8 cellular contexts compared by ENCODE assay signal in the genomic region with DNA sequence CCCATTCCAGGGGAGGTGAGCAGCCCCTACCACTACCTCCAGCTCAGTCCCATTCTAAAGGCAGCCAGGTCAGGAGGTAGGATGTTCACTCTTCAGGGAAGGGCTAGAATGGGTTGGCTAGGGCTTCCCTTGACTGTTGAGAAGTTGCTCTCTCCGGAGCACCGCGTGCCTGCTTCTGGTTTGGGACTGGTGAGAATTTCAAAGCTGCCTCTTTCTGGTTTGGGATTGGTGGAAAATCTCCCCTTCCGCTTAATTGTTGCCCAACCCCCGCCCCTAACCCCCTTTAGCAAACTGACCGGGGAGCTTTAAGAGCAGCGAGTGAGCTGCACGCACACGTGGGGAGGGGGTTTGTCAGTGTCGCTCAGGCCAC. TPM values are rescaled to one million over a fixed set of nuclear protein-coding genes. Genes with fewer than 3 reads are reported as not detected.
DNase-seq lines count a peak whose midpoint lies in the region; ATAC-seq and TF ChIP-seq lines count a peak whose summit lies in the region.

No MANE protein-coding gene starts in this region.

- H3K4me3 ChIP-seq in WI38 (ENCODE audit: low read depth, low read length), result peak overlapping the region; percentile 61
- H3K4me3 ChIP-seq in iPS-18c (ENCODE audit: insufficient read depth, low read depth, low read length), result peak overlapping the region; percentile 71
- peak overlapping the region; percentile 40 for H3K4me3 ChIP-seq in thymus (ENCODE audit: low read length)

- H3K36me3 ChIP-seq in thymus (ENCODE audit: control insufficient read depth, insufficient read depth), result no peaks in the 10 kb centered on the region

- peaks cover 7% of the 10 kb centered on the region for H3K27me3 ChIP-seq in thymus (ENCODE audit: control insufficient read depth, insufficient read depth)

- 10% methylated on average over 10 of the region's 10 CpGs for WGBS in thymus

- H3K27ac ChIP-seq in thymus (ENCODE audit: low read depth), result no peak overlapping the region

- H3K4me1 ChIP-seq in thymus (ENCODE audit: control insufficient read depth, insufficient read depth, low read length), result peaks cover 12% of the 10 kb centered on the region

- TF ChIP-seq CTCF in WI38 (IDR thresholded peaks at IDR 0.05; ENCODE audit: low read depth, low read length), result no peak

- no peaks in the 10 kb centered on the region for H3K9me3 ChIP-seq in iPS-18c (ENCODE audit: control insufficient read depth, insufficient read depth, low read length)
- no peaks in the 10 kb centered on the region for H3K9me3 ChIP-seq in thymus (ENCODE audit: control insufficient read depth)

- no peak for ATAC-seq in HG02623 (IDR thresholded peaks at IDR 0.05; ENCODE audit: unreplicated experiment)

- DNase-seq in NCI-H82 (lab: John Stamatoyannopoulos, UW) (peak; percentile 45), NCI-H82 treated with DMSO at 0.1 percent for 48 hours (lab: John Stamatoyannopoulos, UW; ENCODE audit: unreplicated experiment) (no peak), COR-L47 (lab: John Stamatoyannopoulos, UW) (no peak), retina (no peak)

RNA-seq across cellular contexts. Expression of gene USP2, which starts 0.7 kb away (rescaled TPM):
- polyA plus RNA-seq in thymus, result 1.2 TPM

RNA-seq across cellular contexts. Expression of gene MFRP, which starts 34.3 kb away (rescaled TPM):
- 0.05 TPM for polyA plus RNA-seq in thymus

RNA-seq across cellular contexts. Expression of gene C1QTNF5, which starts 40.1 kb away (rescaled TPM):
- 8.6 TPM for polyA plus RNA-seq in thymus

RNA-seq across cellular contexts. Expression of gene THY1, which starts 42.2 kb away (rescaled TPM):
- 15.3 TPM for polyA plus RNA-seq in thymus

RNA-seq across cellular contexts. Expression of gene RNF26, which starts 46.5 kb away (rescaled TPM):
- polyA plus RNA-seq in thymus, result 9.0 TPM
